8 cellular contexts compared by ENCODE assay signal in genomic region chr2:96063074-96063899, GRCh38. TPM values are rescaled to one million over a fixed set of nuclear protein-coding genes. Genes with fewer than 3 reads are reported as not detected.
A peak's percentile ranks its signal among the peaks of the same experiment; 100 is the strongest.
DNase-seq lines count a peak whose midpoint lies in the region; ATAC-seq and TF ChIP-seq lines count a peak whose summit lies in the region.
"Not testable (repeated sequence)": the region's sequence is repeated elsewhere in the genome, so short reads cannot be mapped to it uniquely, and the experiment has no call there.

No MANE protein-coding gene starts in this region.

- not testable (repeated sequence) for BruUV-seq in PC-3 (replicated peaks; lab: Mats Ljungman, UMichigan)

- not testable (repeated sequence) for H4K20me1 ChIP-seq in PC-3 (ENCODE audit: low read length)

- H3K27ac ChIP-seq in PC-3 (ENCODE audit: low read length); left ventricle myocardium inferior (replicated peaks): not testable (repeated sequence)

- not testable (repeated sequence) for H3K9me3 Mint-ChIP-seq in activated T-cell treated with anti-CD3 and anti-CD28 coated beads, Interleukin-2, amount 50 U/mL, for 4 hours

- H3K4me1 Mint-ChIP-seq in activated T-cell treated with anti-CD3 and anti-CD28 coated beads, Interleukin-2, amount 50 U/mL, for 4 hours (ENCODE audit: low read depth), result not testable (repeated sequence)

- not testable (repeated sequence) for H3K79me2 ChIP-seq in PC-3 (ENCODE audit: low read length)

- ATAC-seq in GM21786 (IDR thresholded peaks at IDR 0.05; ENCODE audit: unreplicated experiment) (peak; percentile 52), PC-3 (peak; percentile 90)
- ATAC-seq in activated T-cell treated with anti-CD3 and anti-CD28 coated beads, Interleukin-2, amount 50 U/mL, for 4 hours, result peak; percentile 86

- H3F3A ChIP-seq in PC-3 (ENCODE audit: low read length, unreplicated experiment), result not testable (repeated sequence)

- H3K9me3 ChIP-seq in PC-3 (ENCODE audit: low read length); left ventricle myocardium inferior (replicated peaks): not testable (repeated sequence)

- not testable (repeated sequence) for H3K27me3 ChIP-seq in PC-3 (ENCODE audit: low read length); left ventricle myocardium inferior (ENCODE audit: low read depth)

- POLR2A ChIA-PET in PC-3 (lab: Charles Lee; ENCODE audit: unreplicated experiment), result not testable (repeated sequence)

- not testable (repeated sequence) for H3K36me3 Mint-ChIP-seq in activated T-cell treated with anti-CD3 and anti-CD28 coated beads, Interleukin-2, amount 50 U/mL, for 4 hours (ENCODE audit: insufficient read depth)

- not testable (repeated sequence) for H3K4me1 ChIP-seq in PC-3 (ENCODE audit: insufficient read depth, low read length); left ventricle myocardium inferior

- intact Hi-C loops in PC-3 (cut with micrococcal nuclease); left ventricle myocardium inferior (cut with micrococcal nuclease): not testable (repeated sequence)

- DNase-seq in AG08396 (ENCODE audit: low spot score), result peak; percentile 18
- peak; percentile 64 for DNase-seq in PC-3
- not testable (repeated sequence) for DNase-seq in activated T-cell treated with anti-CD3 and anti-CD28 coated beads, Interleukin-2, amount 50 U/mL, for 4 hours
- DNase-seq in dedifferentiated amniotic fluid mesenchymal stem cell (ENCODE audit: extremely low spot score), result peak; percentile 69
- DNase-seq in left ventricle myocardium inferior, result peak; percentile 39
- DNase-seq in myocyte (ENCODE audit: low read depth), result peak; percentile 93
- DNase-seq in stimulated activated CD4-positive, alpha-beta T cell treated with anti-CD3 and anti-CD28 coated beads, Interleukin-4, amount 100 ng/mL, for 1 hour, result peak; percentile 16

- H3K9me2 ChIP-seq in PC-3 (replicated peaks; ENCODE audit: low read length), result not testable (repeated sequence)

- TF ChIP-seq CTCF in PC-3 (conservative IDR thresholded peaks at IDR 0.05; ENCODE audit: low read depth, low read length) (peak; percentile 37; the same call in 1 of the 2 replicates), left ventricle myocardium inferior (IDR thresholded peaks at IDR 0.05; ENCODE audit: borderline replicate concordance) (peak; percentile 76)

- CTCF ChIA-PET in PC-3 (lab: Charles Lee), result interaction anchor here (0.6 kb wide), 1 partner anchor 54 kb away, joined by 3 read pairs; no protein-coding TSS in a partner anchor

- not testable (repeated sequence) for H3K27me3 Mint-ChIP-seq in activated T-cell treated with anti-CD3 and anti-CD28 coated beads, Interleukin-2, amount 50 U/mL, for 4 hours (ENCODE audit: low read depth)

- H3K9ac ChIP-seq in PC-3 (ENCODE audit: low read length), result not testable (repeated sequence)

- H3K4me3 ChIP-seq in PC-3 (ENCODE audit: low read length); left ventricle myocardium inferior: not testable (repeated sequence)

- H2AFZ ChIP-seq in PC-3 (ENCODE audit: low read length), result peak overlapping the region; percentile 59; the same call in 1 of the 2 replicates

- H3K4me3 Mint-ChIP-seq in activated T-cell treated with anti-CD3 and anti-CD28 coated beads, Interleukin-2, amount 50 U/mL, for 4 hours, result not testable (repeated sequence)

- peak overlapping the region; percentile 66 for H3K4me2 ChIP-seq in PC-3 (ENCODE audit: low read length)

- not testable (repeated sequence) for H3K36me3 ChIP-seq in PC-3 (ENCODE audit: low read depth, low read length); left ventricle myocardium inferior

RNA-seq across cellular contexts. Expression of gene GPAT2, which starts 28.6 kb away (rescaled TPM):
- total RNA-seq in PC-3 (2014; rRNA removed) (not detected in 2 replicates), left ventricle myocardium inferior (5.3 TPM), myocyte (not detected in 2 replicates)
- total RNA-seq in activated T-cell treated with anti-CD3 and anti-CD28 coated beads, Interleukin-2, amount 50 U/mL, for 4 hours, result 10 to 100 TPM in 1 of 3 donors, 1 to 10 TPM in 1, under 1 TPM in 1; 0.20 to 12.8 (median 9.3) TPM
- polyA plus RNA-seq in myocyte (2012), result 0.05 TPM

RNA-seq across cellular contexts. Expression of gene ADRA2B, which starts 53.1 kb away (rescaled TPM):
- total RNA-seq in PC-3 (2014; rRNA removed) (0.12 TPM in 1 of 2 replicates, not detected in the other), left ventricle myocardium inferior (2.9 TPM), myocyte (not detected in 2 replicates)
- under 1 TPM; 0.40 to 0.57 (median 0.40) TPM for total RNA-seq in activated T-cell treated with anti-CD3 and anti-CD28 coated beads, Interleukin-2, amount 50 U/mL, for 4 hours
- not detected for polyA plus RNA-seq in myocyte (2012)
